Comparison of ENCODE assay signal across 18 cellular contexts in the genomic region with DNA sequence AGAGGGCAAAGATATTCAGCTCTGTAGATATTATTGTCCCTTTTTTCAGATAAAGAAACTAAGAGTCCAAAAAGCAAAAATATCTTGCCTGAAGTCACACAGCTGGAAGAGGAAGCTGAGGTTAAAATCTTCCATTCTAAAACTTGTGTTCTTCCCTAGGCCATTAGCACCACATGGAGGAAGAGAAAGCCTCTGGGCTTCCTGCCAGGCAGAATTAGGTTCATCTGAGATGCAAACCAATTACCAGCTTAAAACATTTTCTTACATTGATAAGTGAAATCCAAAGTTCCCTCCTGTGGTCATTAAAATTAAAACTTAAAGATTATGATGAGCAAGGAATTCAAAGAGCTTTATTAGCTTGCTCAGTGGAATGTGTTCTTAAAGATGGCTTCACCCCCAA.
DNase-seq lines count a peak whose midpoint lies in the region; ATAC-seq lines count a peak whose summit lies in the region.
"Had no signal": no experiment of that assay in that cellular context is flagged by ENCODE, and none has a peak within 500 bp of the region (broad histone marks: within the 10 kb centered on the region; RNA-seq: fewer than 3 reads in every experiment).

No MANE protein-coding gene starts in this region.

- H3K4me1 ChIP-seq in BLaER1 treated with 17β-estradiol and CSF1 and Interleukin-3, amounts not matched to agents 10 nM and 100 nM, result peaks cover 12 to 51% (median 25%) of the 10 kb centered on the region in 10 experiments; a peak in 19 of 20 replicates
- H3K4me1 ChIP-seq: SJCRH30 had no signal

- H3K9me3 Mint-ChIP-seq in naive B cell, result peaks cover 4 to 13% (median 10%) of the 10 kb centered on the region in 7 donors

- no peaks in the 10 kb centered on the region for H3K36me3 ChIP-seq in BLaER1 treated with 17β-estradiol and CSF1 and Interleukin-3, amounts not matched to agents 10 nM and 100 nM
- H3K36me3 ChIP-seq: MG63, SJCRH30 had no signal

- H3K27me3 ChIP-seq in BLaER1 treated with 17β-estradiol and CSF1 and Interleukin-3, amounts not matched to agents 10 nM and 100 nM, result no peaks in the 10 kb centered on the region
- H3K27me3 ChIP-seq: MG63, SJCRH30 had no signal

- peaks cover 86 to 100% (median 92%) of the 10 kb centered on the region in 3 donors for H3K4me1 Mint-ChIP-seq in naive B cell
- H3K4me1 Mint-ChIP-seq: CD4-positive, CD25-positive, alpha-beta regulatory T cell had no signal

- ATAC-seq in naive B cell (ENCODE audit: low read depth in 2 of 2), result no peak
- ATAC-seq in HG02798 (IDR thresholded peaks at IDR 0.05; ENCODE audit: poor library complexity, unreplicated experiment), result no peak

- peak overlapping the region in 1 of 11 experiments; percentile 10; a peak in 1 of 22 replicates for H3K27ac ChIP-seq in BLaER1 treated with 17β-estradiol and CSF1 and Interleukin-3, amounts not matched to agents 10 nM and 100 nM
- H3K27ac ChIP-seq: 22Rv1, SJCRH30 had no signal

- H4K20me1 ChIP-seq in BLaER1 treated with 17β-estradiol and CSF1 and Interleukin-3, amounts not matched to agents 10 nM and 100 nM, result no peaks in the 10 kb centered on the region

- peak; percentile 21 for DNase-seq in DMS 273 (lab: John Stamatoyannopoulos, UW; ENCODE audit: unreplicated experiment)
- DNase-seq in DMS 273 treated with DMSO at 0.1 percent for 48 hours (lab: John Stamatoyannopoulos, UW), result no peak
- DNase-seq in NCI-H82 treated with DMSO at 0.1 percent for 48 hours (lab: John Stamatoyannopoulos, UW; ENCODE audit: unreplicated experiment), result peak; percentile 8
- DNase-seq in naive B cell, result no peak
- DNase-seq in DMS114 treated with DMSO at 0.1 percent for 48 hours (lab: John Stamatoyannopoulos, UW; ENCODE audit: unreplicated experiment), result no peak
- DNase-seq in Ammon's horn (ENCODE audit: low spot score), result no peak
- DNase-seq: CD4-positive, CD25-positive, alpha-beta regulatory T cell; KG1; MG63; NCI-H1436; NCI-H2029 treated with DMSO at 0.1 percent for 48 hours; NCI-H345; NCI-H69; SJCRH30; T-helper 1 cell had no signal

- peaks cover 0 to 8% (median 0%) of the 10 kb centered on the region in 11 experiments; a peak in 3 of 22 replicates for H3K9me3 ChIP-seq in BLaER1 treated with 17β-estradiol and CSF1 and Interleukin-3, amounts not matched to agents 10 nM and 100 nM (replicated peaks in 1 of 11)
- H3K9me3 ChIP-seq: MG63, SJCRH30 had no signal

- no peak overlapping the region for H3K9ac ChIP-seq in BLaER1 treated with 17β-estradiol and CSF1 and Interleukin-3, amounts not matched to agents 10 nM and 100 nM

- H3K36me3 Mint-ChIP-seq in naive B cell, result peaks cover 6 to 10% of the 10 kb centered on the region in 2 donors

- H3K4me3 Mint-ChIP-seq in naive B cell, result peak overlapping the region in 6 of 8 donors; percentile 12 to 59 (median 28)
- H3K4me3 Mint-ChIP-seq: CD4-positive, CD25-positive, alpha-beta regulatory T cell had no signal

- H3K4me3 ChIP-seq in BLaER1 treated with 17β-estradiol and CSF1 and Interleukin-3, amounts not matched to agents 10 nM and 100 nM, result no peak overlapping the region
- H3K4me3 ChIP-seq: MG63, SJCRH30 had no signal

- H3K4me2 ChIP-seq in BLaER1 treated with 17β-estradiol and CSF1 and Interleukin-3, amounts not matched to agents 10 nM and 100 nM, result peak overlapping the region; percentile 6 to 69 (median 56); a peak in 20 of 22 replicates

- H3K27ac Mint-ChIP-seq in naive B cell, result peak overlapping the region in 1 of 6 donors; percentile 52
- H3K27ac Mint-ChIP-seq: CD4-positive, CD25-positive, alpha-beta regulatory T cell had no signal

- no peaks in the 10 kb centered on the region for H3K27me3 Mint-ChIP-seq in naive B cell
- H3K27me3 Mint-ChIP-seq: CD4-positive, CD25-positive, alpha-beta regulatory T cell had no signal

Comparison
In these comparisons a context has a peak if more than half of its experiments do, and no peak if none do; other contexts are left out.
1. DNase-seq: peak in DMS 273 (single experiment) and NCI-H82 treated with DMSO at 0.1 percent for 48 hours (single experiment); none in DMS 273 treated with DMSO at 0.1 percent for 48 hours (single experiment), naive B cell (single experiment), DMS114 treated with DMSO at 0.1 percent for 48 hours (single experiment) and Ammon's horn (single experiment).